ENCODE assay signal across 7 cellular contexts in genomic region chr20:46690219-46691111, GRCh38. TPM values are rescaled to one million over a fixed set of nuclear protein-coding genes. Genes with fewer than 3 reads are reported as not detected.
DNase-seq lines count a peak whose midpoint lies in the region; ATAC-seq, FAIRE-seq and TF ChIP-seq lines count a peak whose summit lies in the region.

No MANE protein-coding gene starts in this region.

- H3K36me3 Mint-ChIP-seq in IgD-negative memory B cell: peaks cover 2% of the 10 kb centered on the region
- peaks cover 10% of the 10 kb centered on the region for H3K36me3 Mint-ChIP-seq in activated CD4-positive, alpha-beta memory T cell treated with anti-CD3 and anti-CD28 coated beads for 36 hours
- H3K36me3 Mint-ChIP-seq in stimulated activated memory B cell treated with anti-CD40 and anti-IgM and Interleukin-4, amounts not matched to agents 10 μg/mL and 1 μg/mL and 100 μg/mL, for 72 hours: peaks cover 11% of the 10 kb centered on the region

- no peak for ATAC-seq in stimulated activated memory B cell treated with anti-CD40 and anti-IgM and Interleukin-4, amounts not matched to agents 10 μg/mL and 1 μg/mL and 100 μg/mL, for 72 hours
- ATAC-seq in GM19328 (IDR thresholded peaks at IDR 0.05; ENCODE audit: unreplicated experiment): no peak

- no peaks in the 10 kb centered on the region for H3K27me3 ChIP-seq in iPS-18a (ENCODE audit: control insufficient read depth, insufficient read depth, low read length)

- CTCF ChIA-PET in activated CD4-positive, alpha-beta memory T cell treated with anti-CD3 and anti-CD28 coated beads for 36 hours (lab: Charles Lee): interaction anchor here (0.6 to 2.1 kb wide), 4 partner anchors 9 to 894 kb away, joined by 3 to 8 read pairs (median 4); no protein-coding TSS in a partner anchor

- H3K4me3 Mint-ChIP-seq in IgD-negative memory B cell: peak overlapping the region; percentile 65 to 99 (median 82)
- H3K4me3 Mint-ChIP-seq in activated CD4-positive, alpha-beta memory T cell treated with anti-CD3 and anti-CD28 coated beads for 36 hours: peak overlapping the region; percentile 36
- H3K4me3 Mint-ChIP-seq in stimulated activated memory B cell treated with anti-CD40 and anti-IgM and Interleukin-4, amounts not matched to agents 10 μg/mL and 1 μg/mL and 100 μg/mL, for 72 hours: peak overlapping the region; percentile 57

- no peak for TF ChIP-seq CTCF in D721Med (IDR thresholded peaks at IDR 0.05; ENCODE audit: insufficient read depth, missing control alignments)

- intact Hi-C loops in activated CD4-positive, alpha-beta memory T cell treated with anti-CD3 and anti-CD28 coated beads for 36 hours (cut with micrococcal nuclease): no loop called here

- peak overlapping the region in 1 of 3 donors; percentile 95 for H3K27ac Mint-ChIP-seq in IgD-negative memory B cell
- H3K27ac Mint-ChIP-seq in activated CD4-positive, alpha-beta memory T cell treated with anti-CD3 and anti-CD28 coated beads for 36 hours: peak overlapping the region; percentile 20
- peak overlapping the region; percentile 92 for H3K27ac Mint-ChIP-seq in stimulated activated memory B cell treated with anti-CD40 and anti-IgM and Interleukin-4, amounts not matched to agents 10 μg/mL and 1 μg/mL and 100 μg/mL, for 72 hours

- no peak overlapping the region for H3K27ac ChIP-seq in iPS-18a (ENCODE audit: low read length)

- H3K9me3 Mint-ChIP-seq in IgD-negative memory B cell: no peaks in the 10 kb centered on the region
- H3K9me3 Mint-ChIP-seq in activated CD4-positive, alpha-beta memory T cell treated with anti-CD3 and anti-CD28 coated beads for 36 hours: no peaks in the 10 kb centered on the region
- no peaks in the 10 kb centered on the region for H3K9me3 Mint-ChIP-seq in stimulated activated memory B cell treated with anti-CD40 and anti-IgM and Interleukin-4, amounts not matched to agents 10 μg/mL and 1 μg/mL and 100 μg/mL, for 72 hours

- peaks cover 13% of the 10 kb centered on the region for H3K36me3 ChIP-seq in iPS-18a (ENCODE audit: control insufficient read depth, low read depth, low read length)

- H3K4me1 ChIP-seq in iPS-18a (ENCODE audit: control insufficient read depth, low read depth, low read length): peaks cover 8% of the 10 kb centered on the region

- H3K27me3 Mint-ChIP-seq in IgD-negative memory B cell: no peaks in the 10 kb centered on the region
- H3K27me3 Mint-ChIP-seq in activated CD4-positive, alpha-beta memory T cell treated with anti-CD3 and anti-CD28 coated beads for 36 hours: no peaks in the 10 kb centered on the region
- H3K27me3 Mint-ChIP-seq in stimulated activated memory B cell treated with anti-CD40 and anti-IgM and Interleukin-4, amounts not matched to agents 10 μg/mL and 1 μg/mL and 100 μg/mL, for 72 hours: no peaks in the 10 kb centered on the region

- H3K4me3 ChIP-seq in iPS-18a (ENCODE audit: low read length): peak overlapping the region; percentile 61

- peaks cover 24 to 40% (median 35%) of the 10 kb centered on the region in 3 donors for H3K4me1 Mint-ChIP-seq in IgD-negative memory B cell
- peaks cover 35% of the 10 kb centered on the region for H3K4me1 Mint-ChIP-seq in activated CD4-positive, alpha-beta memory T cell treated with anti-CD3 and anti-CD28 coated beads for 36 hours (ENCODE audit: low read depth)
- peaks cover 33% of the 10 kb centered on the region for H3K4me1 Mint-ChIP-seq in stimulated activated memory B cell treated with anti-CD40 and anti-IgM and Interleukin-4, amounts not matched to agents 10 μg/mL and 1 μg/mL and 100 μg/mL, for 72 hours

- DNase-seq in activated CD4-positive, alpha-beta memory T cell treated with anti-CD3 and anti-CD28 coated beads for 36 hours: no peak
- DNase-seq in D721Med (ENCODE audit: insufficient read length, low spot score) (no peak), NCI-H226 (no peak)

- peak overlapping the region; percentile 55 for H3K9ac ChIP-seq in iPS-18a (ENCODE audit: low read length)

- POLR2A ChIA-PET in activated CD4-positive, alpha-beta memory T cell treated with anti-CD3 and anti-CD28 coated beads for 36 hours (lab: Charles Lee): interaction anchor here (2.1 kb wide), 1 partner anchor 146 kb away, joined by 7 read pairs; no protein-coding TSS in a partner anchor

- FAIRE-seq in D721Med (lab: Jason Lieb, UNC): no peak

- no peaks in the 10 kb centered on the region for H3K9me3 ChIP-seq in iPS-18a (ENCODE audit: control insufficient read depth, low read depth, low read length)

RNA-seq across cellular contexts. Expression of gene TP53RK, which starts 1.2 kb away (rescaled TPM):
- polyA plus RNA-seq in IgD-negative memory B cell: 12.7 TPM
- 10 to 100 TPM; 12.1 to 12.3 TPM for total RNA-seq in activated CD4-positive, alpha-beta memory T cell treated with anti-CD3 and anti-CD28 coated beads for 36 hours

RNA-seq across cellular contexts. Expression of gene SLC2A10, which starts 19.0 kb away (rescaled TPM):
- not detected for polyA plus RNA-seq in IgD-negative memory B cell
- total RNA-seq in activated CD4-positive, alpha-beta memory T cell treated with anti-CD3 and anti-CD28 coated beads for 36 hours: not detected

RNA-seq across cellular contexts. Expression of gene SLC13A3, which starts 39.2 kb away (rescaled TPM):
- not detected for polyA plus RNA-seq in IgD-negative memory B cell
- under 1 TPM in 1 of 2 experiments, not detected in 1; 0.10 TPM for total RNA-seq in activated CD4-positive, alpha-beta memory T cell treated with anti-CD3 and anti-CD28 coated beads for 36 hours
